ENCODE assay signal across 8 cellular contexts in the genomic region with DNA sequence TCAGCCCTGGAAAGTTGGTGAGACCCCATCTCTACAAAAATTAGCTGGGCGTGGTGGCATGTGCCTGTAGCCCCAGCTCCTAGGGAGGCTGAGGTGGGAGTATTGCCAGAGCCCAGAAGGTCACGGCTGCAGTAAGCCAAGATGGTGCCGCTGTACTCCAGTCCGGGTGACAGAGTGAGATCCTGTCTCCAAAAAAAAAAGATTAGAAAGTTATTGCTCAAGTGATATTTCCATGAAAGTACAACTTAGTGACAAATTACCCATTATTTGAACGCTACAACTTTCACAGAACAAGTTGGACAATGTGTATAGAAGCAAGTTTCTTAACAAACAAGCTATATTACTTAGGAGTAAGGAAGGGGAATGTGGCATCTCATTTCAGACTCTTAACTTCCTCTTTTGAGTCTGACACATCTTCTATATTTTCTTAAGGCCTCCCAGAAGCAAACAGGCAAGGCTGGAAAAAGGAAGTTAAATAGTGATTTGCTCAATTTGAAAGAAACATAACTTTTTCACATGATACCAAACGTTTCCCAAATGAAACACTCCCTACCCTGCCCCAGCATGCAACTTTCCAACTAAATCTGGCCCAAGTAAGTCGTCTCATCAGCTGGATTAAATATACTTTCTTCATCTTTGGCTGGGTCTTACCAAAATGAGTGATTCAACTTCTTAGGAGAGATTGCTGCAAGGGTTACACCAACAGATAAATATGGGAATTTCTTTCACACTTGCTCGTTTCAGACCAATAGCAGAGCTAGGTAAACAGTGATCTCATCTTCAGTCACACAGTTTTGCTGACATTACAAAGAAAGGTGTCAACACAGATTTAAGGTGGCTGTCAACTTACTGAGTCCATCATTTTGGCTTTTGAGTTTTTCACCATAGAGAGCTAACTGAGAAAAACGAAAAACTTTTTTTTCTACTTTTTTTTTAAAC.
DNase-seq lines count a peak whose midpoint lies in the region; ATAC-seq, FAIRE-seq and TF ChIP-seq lines count a peak whose summit lies in the region.

No MANE protein-coding gene starts in this region.

- DNase-seq in CD14-positive monocyte (ENCODE audit: low spot score) (peak; percentile 69), RCC 7860 (ENCODE audit: low spot score) (peak; percentile 97), lower leg skin (ENCODE audit: low spot score in 2 of 2) (no peak)
- no peak for DNase-seq in effector memory CD8-positive, alpha-beta T cell
- DNase-seq in natural killer cell treated with Interleukin-12 subunit alpha and Interleukin-12 subunit beta and Interleukin-15 and Interleukin-18, amount 100 ng/mL, for 72 hours (ENCODE audit: low spot score), result no peak

- peak overlapping the region; percentile 96 to 99 (median 99) for H3K27ac Mint-ChIP-seq in CD14-positive monocyte
- H3K27ac Mint-ChIP-seq in effector memory CD8-positive, alpha-beta T cell, result peak overlapping the region; percentile 91 to 99
- peak overlapping the region; percentile 97 to 100 for H3K27ac Mint-ChIP-seq in natural killer cell treated with Interleukin-12 subunit alpha and Interleukin-12 subunit beta and Interleukin-15 and Interleukin-18, amount 100 ng/mL, for 72 hours

- intact Hi-C loops in CD14-positive monocyte (cut with micrococcal nuclease) (no loop called here), lower leg skin (cut with DNase I; ENCODE audit: low total_unique reads) (no loop called here)

- H3K4me3 Mint-ChIP-seq in CD14-positive monocyte, result peak overlapping the region; percentile 37 to 65
- H3K4me3 Mint-ChIP-seq in effector memory CD8-positive, alpha-beta T cell, result peak overlapping the region; percentile 60 to 74
- H3K4me3 Mint-ChIP-seq in natural killer cell treated with Interleukin-12 subunit alpha and Interleukin-12 subunit beta and Interleukin-15 and Interleukin-18, amount 100 ng/mL, for 72 hours, result peak overlapping the region; percentile 85

- H3K27me3 Mint-ChIP-seq in CD14-positive monocyte (ENCODE audit: low read depth in 3 of 3), result peaks cover 0 to 2% (median 0%) of the 10 kb centered on the region in 3 donors
- no peaks in the 10 kb centered on the region for H3K27me3 Mint-ChIP-seq in effector memory CD8-positive, alpha-beta T cell
- no peaks in the 10 kb centered on the region for H3K27me3 Mint-ChIP-seq in natural killer cell treated with Interleukin-12 subunit alpha and Interleukin-12 subunit beta and Interleukin-15 and Interleukin-18, amount 100 ng/mL, for 72 hours

- no peak for FAIRE-seq in RCC 7860 (lab: Jason Lieb, UNC)

- ATAC-seq in GM21737 (IDR thresholded peaks at IDR 0.05; ENCODE audit: unreplicated experiment), result peak; percentile 36
- peak; percentile 36 for ATAC-seq in effector memory CD8-positive, alpha-beta T cell (replicated peaks)
- ATAC-seq in natural killer cell treated with Interleukin-12 subunit alpha and Interleukin-12 subunit beta and Interleukin-15 and Interleukin-18, amount 100 ng/mL, for 72 hours, result peak; percentile 17 to 46
- ATAC-seq in GM18873 (IDR thresholded peaks at IDR 0.05; ENCODE audit: low FRiP score, unreplicated experiment), result no peak
- no peak for ATAC-seq in GM18505 (IDR thresholded peaks at IDR 0.05; ENCODE audit: unreplicated experiment)

- no peak for TF ChIP-seq CTCF in CD14-positive monocyte (IDR thresholded peaks at IDR 0.05)
- no peak for TF ChIP-seq CTCF in lower leg skin (IDR thresholded peaks at IDR 0.05)

- 43 to 47% methylated on average over 9 of the region's 9 CpGs for WGBS in lower leg skin, 2 donors

- H3K9me3 Mint-ChIP-seq in CD14-positive monocyte, result peaks cover 0 to 2% (median 0%) of the 10 kb centered on the region in 7 donors
- H3K9me3 Mint-ChIP-seq in effector memory CD8-positive, alpha-beta T cell, result no peaks in the 10 kb centered on the region
- H3K9me3 Mint-ChIP-seq in natural killer cell treated with Interleukin-12 subunit alpha and Interleukin-12 subunit beta and Interleukin-15 and Interleukin-18, amount 100 ng/mL, for 72 hours, result no peaks in the 10 kb centered on the region

- H3K36me3 Mint-ChIP-seq in CD14-positive monocyte, result peaks cover 0 to 5% of the 10 kb centered on the region in 2 donors
- H3K36me3 Mint-ChIP-seq in effector memory CD8-positive, alpha-beta T cell (ENCODE audit: insufficient read depth), result peaks cover 18% of the 10 kb centered on the region
- no peaks in the 10 kb centered on the region for H3K36me3 Mint-ChIP-seq in natural killer cell treated with Interleukin-12 subunit alpha and Interleukin-12 subunit beta and Interleukin-15 and Interleukin-18, amount 100 ng/mL, for 72 hours

- TF ChIP-seq POLR2A in GM18505 (IDR thresholded peaks at IDR 0.05; ENCODE audit: borderline replicate concordance, extremely low read depth, insufficient read depth, insufficient read length), result no peak
- no peak for TF ChIP-seq POLR2A in lower leg skin (IDR thresholded peaks at IDR 0.05)

- H3K4me3 ChIP-seq in lower leg skin (ENCODE audit: low read depth, poor library complexity, severe bottlenecking), result no peak overlapping the region

- H3K4me1 Mint-ChIP-seq in CD14-positive monocyte, result peaks cover 41% of the 10 kb centered on the region
- peaks cover 18 to 32% of the 10 kb centered on the region in 2 donors for H3K4me1 Mint-ChIP-seq in effector memory CD8-positive, alpha-beta T cell (ENCODE audit: low read depth in 2 of 2)
- peaks cover 22 to 31% of the 10 kb centered on the region in 2 donors for H3K4me1 Mint-ChIP-seq in natural killer cell treated with Interleukin-12 subunit alpha and Interleukin-12 subunit beta and Interleukin-15 and Interleukin-18, amount 100 ng/mL, for 72 hours (ENCODE audit: low read depth in 2 of 2)

Comparison
In these comparisons a context has a peak if more than half of its experiments do, and no peak if none do; other contexts are left out.
1. DNase-seq: peak in CD14-positive monocyte (single experiment) and RCC 7860 (single experiment); none in effector memory CD8-positive, alpha-beta T cell (0 of 3), natural killer cell treated with Interleukin-12 subunit alpha and Interleukin-12 subunit beta and Interleukin-15 and Interleukin-18, amount 100 ng/mL, for 72 hours (single experiment) and lower leg skin (0 of 2).
2. ATAC-seq: peak in GM21737 (single experiment), effector memory CD8-positive, alpha-beta T cell (single experiment) and natural killer cell treated with Interleukin-12 subunit alpha and Interleukin-12 subunit beta and Interleukin-15 and Interleukin-18, amount 100 ng/mL, for 72 hours (2 of 2); none in GM18873 (single experiment) and GM18505 (single experiment).
3. Peak in every context shown above with its lines, with median percentiles within 50 percentile points of each other: H3K27ac Mint-ChIP-seq and H3K4me3 Mint-ChIP-seq.